In genomic region chr19:45790942-45791341, GRCh38 we compare ENCODE assay signal across 8 cellular contexts. TPM values are rescaled to one million over a fixed set of nuclear protein-coding genes. Genes with fewer than 3 reads are reported as not detected.
DNase-seq lines count a peak whose midpoint lies in the region; ATAC-seq and TF ChIP-seq lines count a peak whose summit lies in the region.

No MANE protein-coding gene starts in this region.

- H3K27me3 Mint-ChIP-seq in activated CD4-positive, alpha-beta memory T cell treated with anti-CD3 and anti-CD28 coated beads, Interleukin-2, amount 10 ng/mL, durations not matched to agents 7 days and 5 days, result peaks cover 41% of the 10 kb centered on the region

- peaks cover 41% of the 10 kb centered on the region for H3K36me3 ChIP-seq in BLaER1
- H3K36me3 ChIP-seq in HUES6 (ENCODE audit: control insufficient read depth, insufficient read depth, low read length), result peaks cover 42% of the 10 kb centered on the region
- H3K36me3 ChIP-seq in mesodermal cell (ENCODE audit: control insufficient read depth, insufficient read depth, low read length), result peaks cover 46% of the 10 kb centered on the region
- H3K36me3 ChIP-seq in adrenal gland (replicated peaks in 1 of 2), result peaks cover 0 to 48% of the 10 kb centered on the region in 2 donors

- TF ChIP-seq CTCF in adrenal gland (IDR thresholded peaks at IDR 0.05), result no peak

- WGBS in mesodermal cell (ENCODE audit: insufficient coverage in 2 of 2), 2 experiments, result 98% methylated on average over 8 of the region's 8 CpGs
- 61 to 91% (median 74%) methylated on average over 8 of the region's 8 CpGs for WGBS in adrenal gland, 4 donors

- H3K27ac Mint-ChIP-seq in activated CD4-positive, alpha-beta memory T cell treated with anti-CD3 and anti-CD28 coated beads, Interleukin-2, amount 10 ng/mL, durations not matched to agents 7 days and 5 days, result peak overlapping the region; percentile 29

- no peaks in the 10 kb centered on the region for H3K9me3 ChIP-seq in BLaER1
- H3K9me3 ChIP-seq in HUES6 (ENCODE audit: control insufficient read depth, insufficient read depth, low read depth, low read length), result no peaks in the 10 kb centered on the region
- no peaks in the 10 kb centered on the region for H3K9me3 ChIP-seq in mesodermal cell (ENCODE audit: control insufficient read depth, low read length)
- no peaks in the 10 kb centered on the region for H3K9me3 ChIP-seq in adrenal gland (replicated peaks in 1 of 3)

- H3K9ac ChIP-seq in BLaER1 (no peak overlapping the region), HUES6 (ENCODE audit: low read length) (no peak overlapping the region)

- H4K20me1 ChIP-seq in BLaER1, result peaks cover 64% of the 10 kb centered on the region

- H3K4me2 ChIP-seq in BLaER1, result peak overlapping the region; percentile 95

- TF ChIP-seq POLR2A in adrenal gland (IDR thresholded peaks at IDR 0.05), result no peak

- H3K9me3 Mint-ChIP-seq in activated CD4-positive, alpha-beta memory T cell treated with anti-CD3 and anti-CD28 coated beads, Interleukin-2, amount 10 ng/mL, durations not matched to agents 7 days and 5 days, result no peaks in the 10 kb centered on the region

- intact Hi-C loops in adrenal gland (cut with DNase I), result no loop called here

- CTCF ChIA-PET in activated CD4-positive, alpha-beta memory T cell treated with anti-CD3 and anti-CD28 coated beads, Interleukin-2, amount 10 ng/mL, durations not matched to agents 7 days and 5 days (lab: Charles Lee), result interaction anchor here (1.2 to 3.7 kb wide), 3 partner anchors 8 to 21 kb away, joined by 8 to 36 read pairs (median 16); partner anchors contain the start of gene SIX5

- H3K27ac ChIP-seq in BLaER1 (no peak overlapping the region), HUES6 (ENCODE audit: low read depth, low read length) (no peak overlapping the region), mesodermal cell (ENCODE audit: low read depth, low read length, severe bottlenecking) (no peak overlapping the region), adrenal gland (no peak overlapping the region)

- H3K4me3 Mint-ChIP-seq in activated CD4-positive, alpha-beta memory T cell treated with anti-CD3 and anti-CD28 coated beads, Interleukin-2, amount 10 ng/mL, durations not matched to agents 7 days and 5 days, result peak overlapping the region; percentile 96

- DNase-seq in activated CD4-positive, alpha-beta memory T cell treated with anti-CD3 and anti-CD28 coated beads, Interleukin-2, amount 10 ng/mL, durations not matched to agents 7 days and 5 days, result peak; percentile 73
- DNase-seq in adrenal gland (no peak), NCI-H1105 (lab: John Stamatoyannopoulos, UW) (no peak)

- POLR2A ChIA-PET in activated CD4-positive, alpha-beta memory T cell treated with anti-CD3 and anti-CD28 coated beads, Interleukin-2, amount 10 ng/mL, durations not matched to agents 7 days and 5 days (lab: Charles Lee), result interaction anchor here (0.6 to 3.4 kb wide), 4 partner anchors 8 to 203 kb away, joined by 3 to 32 read pairs (median 4); partner anchors contain the start of gene SIX5

- peaks cover 37% of the 10 kb centered on the region for H3K4me1 Mint-ChIP-seq in activated CD4-positive, alpha-beta memory T cell treated with anti-CD3 and anti-CD28 coated beads, Interleukin-2, amount 10 ng/mL, durations not matched to agents 7 days and 5 days

- peaks cover 23% of the 10 kb centered on the region for H3K27me3 ChIP-seq in BLaER1
- H3K27me3 ChIP-seq in HUES6 (ENCODE audit: control insufficient read depth, insufficient read depth, low read length), result no peaks in the 10 kb centered on the region
- no peaks in the 10 kb centered on the region for H3K27me3 ChIP-seq in adrenal gland

- peaks cover 35% of the 10 kb centered on the region for H3K4me1 ChIP-seq in BLaER1
- peaks cover 5% of the 10 kb centered on the region for H3K4me1 ChIP-seq in HUES6 (ENCODE audit: control insufficient read depth, insufficient read depth, low read length)
- H3K4me1 ChIP-seq in mesodermal cell (ENCODE audit: control insufficient read depth, insufficient read depth, low read length, poor library complexity, severe bottlenecking), result peaks cover 15% of the 10 kb centered on the region
- H3K4me1 ChIP-seq in adrenal gland (replicated peaks in 1 of 2), result peaks cover 8 to 19% of the 10 kb centered on the region in 2 donors

- H3K36me3 Mint-ChIP-seq in activated CD4-positive, alpha-beta memory T cell treated with anti-CD3 and anti-CD28 coated beads, Interleukin-2, amount 10 ng/mL, durations not matched to agents 7 days and 5 days (ENCODE audit: low read depth), result peaks cover 56% of the 10 kb centered on the region

- ATAC-seq in HG02938 (IDR thresholded peaks at IDR 0.05; ENCODE audit: unreplicated experiment) (no peak), GM21367 (IDR thresholded peaks at IDR 0.05; ENCODE audit: unreplicated experiment) (no peak)

- H3K4me3 ChIP-seq in BLaER1 (no peak overlapping the region; the same call in 1 of the 2 replicates), HUES6 (ENCODE audit: low read depth, low read length) (peak overlapping the region; percentile 97; the same call in 1 of the 2 replicates), mesodermal cell (ENCODE audit: extremely low read depth, insufficient read depth, low read length, poor library complexity, severe bottlenecking) (peak overlapping the region; percentile 82), adrenal gland (no peak overlapping the region)

RNA-seq across cellular contexts. Expression of gene DMWD, which starts 1.7 kb away (rescaled TPM):
- total RNA-seq in activated CD4-positive, alpha-beta memory T cell treated with anti-CD3 and anti-CD28 coated beads, Interleukin-2, amount 10 ng/mL, durations not matched to agents 7 days and 5 days, result 10 to 100 TPM; 63.1 to 65.4 TPM
- polyA plus RNA-seq in mesodermal cell (2013, experiment 1 of 2), result 44.6 TPM
- polyA plus RNA-seq in mesodermal cell (2013, experiment 2 of 2), result 38.7 TPM
- total RNA-seq in adrenal gland, result 10 to 100 TPM; 29.2 to 59.5 (median 36.0) TPM
- polyA plus RNA-seq in adrenal gland, result 10 to 100 TPM; 14.2 to 91.5 (median 16.7) TPM

RNA-seq across cellular contexts. Expression of gene DMPK, which starts 8.7 kb away (rescaled TPM):
- total RNA-seq in activated CD4-positive, alpha-beta memory T cell treated with anti-CD3 and anti-CD28 coated beads, Interleukin-2, amount 10 ng/mL, durations not matched to agents 7 days and 5 days, result 10 to 100 TPM; 29.5 to 32.5 TPM
- polyA plus RNA-seq in mesodermal cell (2013, experiment 1 of 2), result 43.9 TPM
- 38.5 TPM for polyA plus RNA-seq in mesodermal cell (2013, experiment 2 of 2)
- total RNA-seq in adrenal gland, result 100 to 1,000 TPM in 5 of 8 donors, 10 to 100 TPM in 3; 89.1 to 197 (median 116) TPM
- polyA plus RNA-seq in adrenal gland, result 100 to 1,000 TPM in 2 of 3 donors, 10 to 100 TPM in 1; 76.8 to 748 (median 185) TPM

RNA-seq across cellular contexts. Expression of gene SIX5, which starts 21.9 kb away (rescaled TPM):
- 1 to 10 TPM; 1.6 to 1.7 TPM for total RNA-seq in activated CD4-positive, alpha-beta memory T cell treated with anti-CD3 and anti-CD28 coated beads, Interleukin-2, amount 10 ng/mL, durations not matched to agents 7 days and 5 days
- polyA plus RNA-seq in mesodermal cell (2013, experiment 1 of 2), result 29.0 TPM
- 24.5 TPM for polyA plus RNA-seq in mesodermal cell (2013, experiment 2 of 2)
- total RNA-seq in adrenal gland, result 10 to 100 TPM; 12.5 to 67.6 (median 27.1) TPM
- 10 to 100 TPM in 2 of 3 donors, 1 to 10 TPM in 1; 6.2 to 69.1 (median 32.9) TPM for polyA plus RNA-seq in adrenal gland

RNA-seq across cellular contexts. Expression of gene RSPH6A, which starts 24.2 kb away (rescaled TPM):
- under 1 TPM; 0.25 to 0.30 TPM for total RNA-seq in activated CD4-positive, alpha-beta memory T cell treated with anti-CD3 and anti-CD28 coated beads, Interleukin-2, amount 10 ng/mL, durations not matched to agents 7 days and 5 days
- not detected for polyA plus RNA-seq in mesodermal cell (2013, experiment 1 of 2)
- polyA plus RNA-seq in mesodermal cell (2013, experiment 2 of 2), result not detected
- under 1 TPM in 2 of 8 donors, not detected in 6; 0.14 to 0.17 TPM for total RNA-seq in adrenal gland
- under 1 TPM in 1 of 3 donors, not detected in 2; 0.24 TPM for polyA plus RNA-seq in adrenal gland

RNA-seq across cellular contexts. Expression of gene MEIOSIN, which starts 57.7 kb away (rescaled TPM):
- not detected for total RNA-seq in activated CD4-positive, alpha-beta memory T cell treated with anti-CD3 and anti-CD28 coated beads, Interleukin-2, amount 10 ng/mL, durations not matched to agents 7 days and 5 days
- not detected for polyA plus RNA-seq in mesodermal cell (2013, experiment 1 of 2)
- not detected for polyA plus RNA-seq in mesodermal cell (2013, experiment 2 of 2)
- not detected for total RNA-seq in adrenal gland
- polyA plus RNA-seq in adrenal gland, result under 1 TPM in 2 of 3 donors, not detected in 1; 0.03 to 0.05 TPM

Comparison
In these comparisons a context has a peak if more than half of its experiments do, and no peak if none do; other contexts are left out.
1. H3K4me3 ChIP-seq: peak in HUES6 (single experiment) and mesodermal cell (single experiment); none in BLaER1 (single experiment) and adrenal gland (0 of 4).
2. RNA of gene SIX5, which starts 21.9 kb away (total RNA-seq): 12.5 to 67.6 TPM in adrenal gland; 1.6 to 1.7 TPM in activated CD4-positive, alpha-beta memory T cell treated with anti-CD3 and anti-CD28 coated beads, Interleukin-2, amount 10 ng/mL, durations not matched to agents 7 days and 5 days; every median in the first group is over 4 times any median in the second.